Comparison of ENCODE assay signal across 8 cellular contexts in the genomic region with DNA sequence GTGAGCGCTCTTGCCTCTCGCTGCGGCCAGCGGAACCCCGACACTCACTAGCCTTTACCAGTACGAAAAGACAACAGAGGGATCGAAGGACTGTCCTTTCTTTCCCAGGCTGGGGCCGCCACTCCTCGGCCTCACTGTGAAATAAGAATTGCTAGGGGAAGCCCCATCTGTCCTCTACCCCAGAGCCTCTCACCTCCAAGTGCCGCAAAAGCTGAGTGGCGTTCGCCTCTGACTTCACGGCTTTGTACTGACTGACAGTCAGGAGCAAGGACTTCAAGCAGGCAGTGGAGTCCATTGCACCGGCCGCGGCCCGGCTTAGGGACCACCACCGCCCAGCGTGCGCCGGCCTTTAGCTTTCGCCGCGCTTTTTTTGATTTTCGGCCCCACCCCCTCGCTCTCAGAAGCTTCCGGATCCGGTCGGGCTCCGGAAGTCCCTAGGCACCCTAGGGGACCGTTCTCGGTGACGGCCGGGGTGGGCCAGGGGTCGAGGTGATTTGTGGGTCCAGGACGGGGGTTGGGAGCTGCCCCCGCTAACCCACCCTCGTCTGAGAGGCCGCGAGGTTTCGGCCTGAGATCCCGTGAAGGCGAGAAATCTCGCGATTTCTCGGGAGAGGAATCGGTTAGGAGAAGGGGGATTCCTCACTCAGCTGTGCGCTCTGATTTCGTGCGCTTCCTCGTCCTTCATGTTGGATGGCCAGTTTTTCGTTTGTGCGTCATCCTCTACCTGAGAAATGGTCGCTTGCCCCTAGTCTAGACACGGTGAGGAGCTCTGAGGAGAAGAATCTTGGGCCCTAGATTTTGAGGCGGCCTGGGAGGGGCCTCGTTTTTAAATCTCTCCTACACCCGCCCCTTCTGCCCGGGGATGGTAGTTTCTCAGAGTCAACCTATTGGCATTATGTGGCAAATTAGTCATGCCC. TPM values are rescaled to one million over a fixed set of nuclear protein-coding genes. Genes with fewer than 3 reads are reported as not detected.
DNase-seq lines count a peak whose midpoint lies in the region; ATAC-seq and TF ChIP-seq lines count a peak whose summit lies in the region.

Gene CIP2A, minus strand, starts transcription at position 358 of the 917 bp plus-strand sequence. Its CDS starts 63 bp downstream, at position 295.
Gene DZIP3, plus strand, starts transcription at position 642 of the 917 bp plus-strand sequence. CDS start 15,685 bp downstream, outside the sequence.

- H3K27ac Mint-ChIP-seq in T-helper 2 cell treated with Interferon-gamma antibody and Interleukin-4, amounts not matched to agents 5 μg/mL and 100 μg/mL, for 36 hours = peak within 1 kb of the TSS; percentile 98

- peaks cover 14% of the 10 kb centered on the region for H3K36me3 Mint-ChIP-seq in T-helper 2 cell treated with Interferon-gamma antibody and Interleukin-4, amounts not matched to agents 5 μg/mL and 100 μg/mL, for 36 hours (ENCODE audit: low read depth)

- peak within 1 kb of the TSS; percentile 100 for H3K4me3 Mint-ChIP-seq in T-helper 2 cell treated with Interferon-gamma antibody and Interleukin-4, amounts not matched to agents 5 μg/mL and 100 μg/mL, for 36 hours

- ATAC-seq in GM18505 (IDR thresholded peaks at IDR 0.05; ENCODE audit: unreplicated experiment) (peak; percentile 95), HG02970 (IDR thresholded peaks at IDR 0.05; ENCODE audit: low FRiP score, unreplicated experiment) (peak; percentile 97)

- TF ChIP-seq POLR2A in GM18505 (IDR thresholded peaks at IDR 0.05; ENCODE audit: borderline replicate concordance, extremely low read depth, insufficient read depth, insufficient read length) (peak; percentile 86), prostate gland (IDR thresholded peaks at IDR 0.05) (peak; percentile 54)

- WGBS in prostate gland = under 1% methylated on average over 59 of the region's 59 CpGs
- WGBS in urinary bladder = under 1% methylated on average over 59 of the region's 59 CpGs

- no peaks in the 10 kb centered on the region for H3K27me3 Mint-ChIP-seq in T-helper 2 cell treated with Interferon-gamma antibody and Interleukin-4, amounts not matched to agents 5 μg/mL and 100 μg/mL, for 36 hours (ENCODE audit: low read depth)

- TF ChIP-seq CTCF in right atrium auricular region (IDR thresholded peaks at IDR 0.05) (no peak), prostate gland (IDR thresholded peaks at IDR 0.05) (peak in 2 of 4 experiments; percentile 4 to 18)

- H3K4me1 ChIP-seq in right atrium auricular region = peaks cover 0 to 18% of the 10 kb centered on the region in 2 donors
- H3K4me1 ChIP-seq in prostate gland (replicated peaks) = no peaks in the 10 kb centered on the region
- H3K4me1 ChIP-seq in urinary bladder (ENCODE audit: insufficient read depth) = no peaks in the 10 kb centered on the region

- H3K9me3 ChIP-seq in right atrium auricular region (no peaks in the 10 kb centered on the region), prostate gland (no peaks in the 10 kb centered on the region)

- H3K27me3 ChIP-seq in right atrium auricular region = no peaks in the 10 kb centered on the region
- H3K27me3 ChIP-seq in prostate gland (replicated peaks; ENCODE audit: insufficient read depth) = no peaks in the 10 kb centered on the region

- H3K4me1 Mint-ChIP-seq in T-helper 2 cell treated with Interferon-gamma antibody and Interleukin-4, amounts not matched to agents 5 μg/mL and 100 μg/mL, for 36 hours (ENCODE audit: low read depth) = peaks cover 47% of the 10 kb centered on the region

- intact Hi-C loops in prostate gland (cut with DNase I) = no loop called here

- H3K27ac ChIP-seq in right atrium auricular region = peak within 1 kb of the TSS; percentile 90 to 91
- H3K27ac ChIP-seq in prostate gland = peak within 1 kb of the TSS; percentile 88 to 90
- peak within 1 kb of the TSS; percentile 86 for H3K27ac ChIP-seq in urinary bladder (ENCODE audit: low read depth)

- H3K9me3 Mint-ChIP-seq in T-helper 2 cell treated with Interferon-gamma antibody and Interleukin-4, amounts not matched to agents 5 μg/mL and 100 μg/mL, for 36 hours = no peaks in the 10 kb centered on the region

- DNase-seq in NCI-H187 treated with DMSO at 0.1 percent for 48 hours (lab: John Stamatoyannopoulos, UW) (peak; percentile 17), anterior cingulate cortex (lab: John Stamatoyannopoulos, UW) (peak; percentile 16 to 89 (median 74)), right atrium auricular region (ENCODE audit: low spot score) (peak; percentile 74), prostate gland (ENCODE audit: low spot score) (peak; percentile 65)
- peak; percentile 85 for DNase-seq in T-helper 2 cell treated with Interferon-gamma antibody and Interleukin-4, amounts not matched to agents 5 μg/mL and 100 μg/mL, for 36 hours (ENCODE audit: low spot score)

- peak within 1 kb of the TSS; percentile 63 to 73 for H3K4me3 ChIP-seq in right atrium auricular region
- peak within 1 kb of the TSS; percentile 55 to 75 for H3K4me3 ChIP-seq in prostate gland
- peak within 1 kb of the TSS; percentile 72 for H3K4me3 ChIP-seq in urinary bladder (ENCODE audit: low read depth, low read length)

- H3K36me3 ChIP-seq in right atrium auricular region = no peaks in the 10 kb centered on the region
- H3K36me3 ChIP-seq in prostate gland = no peaks in the 10 kb centered on the region
- H3K36me3 ChIP-seq in urinary bladder (ENCODE audit: insufficient read depth) = no peaks in the 10 kb centered on the region

RNA-seq across cellular contexts. Expression of gene CIP2A, which starts in this region (rescaled TPM):
- total RNA-seq in right atrium auricular region (1 to 10 TPM in 1 of 2 donors, under 1 TPM in 1; 0.83 to 2.9 TPM), prostate gland (10 to 100 TPM in 1 of 2 donors, 1 to 10 TPM in 1; 2.0 to 13.8 TPM), urinary bladder (28.2 TPM)
- 2.6 TPM for polyA plus RNA-seq in urinary bladder

RNA-seq across cellular contexts. Expression of gene DZIP3, which starts in this region (rescaled TPM):
- 10 to 100 TPM in 1 of 2 donors, 1 to 10 TPM in 1; 7.6 to 16.1 TPM for total RNA-seq in right atrium auricular region
- 10 to 100 TPM in 1 of 2 donors, 1 to 10 TPM in 1; 9.8 to 22.2 TPM for total RNA-seq in prostate gland
- 39.2 TPM for total RNA-seq in urinary bladder
- polyA plus RNA-seq in urinary bladder = 8.2 TPM

Comparison
In these comparisons a context has a peak if more than half of its experiments do, and no peak if none do; other contexts are left out.
1. Peak in every context shown above with its lines: DNase-seq, ATAC-seq, H3K4me3 ChIP-seq and H3K27ac ChIP-seq.
2. DNase-seq: peak in every context shown above with its lines; median percentile 85 in T-helper 2 cell treated with Interferon-gamma antibody and Interleukin-4, amounts not matched to agents 5 μg/mL and 100 μg/mL, for 36 hours; 74 in anterior cingulate cortex; 74 in right atrium auricular region; 65 in prostate gland; 17 in NCI-H187 treated with DMSO at 0.1 percent for 48 hours.